In genomic region chr1:240465531-240465940, GRCh38 we compare ENCODE assay signal across 17 cellular contexts.
DNase-seq lines count a peak whose midpoint lies in the region; ATAC-seq, FAIRE-seq and TF ChIP-seq lines count a peak whose summit lies in the region.
"Had no signal": no experiment of that assay in that cellular context is flagged by ENCODE, and none has a peak within 500 bp of the region (broad histone marks: within the 10 kb centered on the region; RNA-seq: fewer than 3 reads in every experiment).

No MANE protein-coding gene starts in this region.

- H3K27me3 ChIP-seq in cardiac muscle cell = no peaks in the 10 kb centered on the region
- no peaks in the 10 kb centered on the region for H3K27me3 ChIP-seq in GM12878 (replicated peaks in 1 of 2; ENCODE audit: control insufficient read depth in 2 of 2, insufficient read depth in 2 of 2, low read length in 1 of 2)
- no peaks in the 10 kb centered on the region for H3K27me3 ChIP-seq in mesendoderm (ENCODE audit: insufficient read depth, low read length, poor library complexity)
- H3K27me3 ChIP-seq: gastrocnemius medialis, upper lobe of right lung had no signal

- no peak overlapping the region for H2BK15ac ChIP-seq in mesendoderm (replicated peaks; ENCODE audit: low read depth)

- no TSS peak for BruUV-seq in GM12878 (replicated peaks; lab: Mats Ljungman, UMichigan)

- no peak for ATAC-seq in left cardiac atrium
- peak; percentile 43 for ATAC-seq in GM12878
- ATAC-seq in HG03457 (IDR thresholded peaks at IDR 0.05; ENCODE audit: unreplicated experiment) = no peak
- ATAC-seq: gastrocnemius medialis; left colon; naive thymus-derived CD8-positive, alpha-beta T cell; upper lobe of right lung had no signal

- no peak for FAIRE-seq in GM12878 (lab: Jason Lieb, UNC)
- no peak for FAIRE-seq in urothelium cell line (lab: Jason Lieb, UNC)

- peaks cover 23% of the 10 kb centered on the region for H3K4me1 ChIP-seq in cardiac muscle cell (ENCODE audit: low read depth)
- no peaks in the 10 kb centered on the region for H3K4me1 ChIP-seq in GM12878 (ENCODE audit: control insufficient read depth, insufficient read depth, low read length)
- H3K4me1 ChIP-seq in mesendoderm (ENCODE audit: control insufficient read depth, low read depth, low read length) = peaks cover 6% of the 10 kb centered on the region
- H3K4me1 ChIP-seq: gastrocnemius medialis, upper lobe of right lung had no signal

- CTCF ChIA-PET in GM12878 (lab: Yijun Ruan, JAX) = interaction anchor here (0.9 to 3.0 kb wide), 3 partner anchors 8 to 141 kb away, joined by 3 to 10 read pairs (median 3); no protein-coding TSS in a partner anchor

- H3K4me2 ChIP-seq in GM12878 (ENCODE audit: control insufficient read depth, insufficient read depth) (no peak overlapping the region), mesendoderm (ENCODE audit: low read length) (no peak overlapping the region)

- H3K56ac ChIP-seq in mesendoderm (ENCODE audit: low read length) = no peak overlapping the region

- no peak for TF ChIP-seq POLR2A in GM12878 (IDR thresholded peaks at IDR 0.05; ENCODE audit: low read depth, low read length)

- H2BK5ac ChIP-seq in mesendoderm (ENCODE audit: low read length) = no peak overlapping the region

- TF ChIP-seq EP300 in GM12878 (IDR thresholded peaks at IDR 0.05; ENCODE audit: borderline replicate concordance in 1 of 2, control insufficient read depth in 1 of 2, low read depth in 2 of 2, low read length in 2 of 2) = no peak

- no peaks in the 10 kb centered on the region for H3K79me1 ChIP-seq in mesendoderm (ENCODE audit: low read length)

- SMC1A ChIA-PET in GM12878 (lab: Charles Lee; ENCODE audit: uncharacterized antibody, unreplicated experiment) = interaction anchor here (0.8 to 3.6 kb wide), 9 partner anchors 9 to 143 kb away, joined by 3 to 20 read pairs (median 4); no protein-coding TSS in a partner anchor

- intact Hi-C loops in left cardiac atrium (cut with DNase I) = no loop called here
- intact Hi-C loops in GM12878 (cut with micrococcal nuclease; ENCODE audit: unreplicated experiment) = no loop called here

- POLR2A ChIA-PET in GM12878 (lab: Charles Lee) = interaction anchor here (0.7 kb wide), 1 partner anchor 33 kb away, joined by 3 read pairs; no protein-coding TSS in a partner anchor

- H3K79me2 ChIP-seq in GM12878 (ENCODE audit: control insufficient read depth, insufficient read depth, low read length) (no peaks in the 10 kb centered on the region), mesendoderm (ENCODE audit: control insufficient read depth, insufficient read depth, low read length) (no peaks in the 10 kb centered on the region)

- H3K9ac ChIP-seq in GM12878 (ENCODE audit: control insufficient read depth, insufficient read depth, low read length) = no peak overlapping the region
- H3K9ac ChIP-seq in mesendoderm (ENCODE audit: low read length) = no peak overlapping the region

- H4K8ac ChIP-seq in mesendoderm (ENCODE audit: low read depth, low read length) = no peak overlapping the region

- H3K27ac ChIP-seq in cardiac muscle cell (peak overlapping the region; percentile 38), GM12878 (ENCODE audit: control insufficient read depth, insufficient read depth) (no peak overlapping the region), mesendoderm (ENCODE audit: low read depth, low read length) (no peak overlapping the region)
- H3K27ac ChIP-seq: gastrocnemius medialis, upper lobe of right lung had no signal

- in situ Hi-C loops in GM12878 (cut with MboI) = no loop called here

- H2AFZ ChIP-seq in GM12878 (ENCODE audit: control insufficient read depth, low read depth, low read length) = no peak overlapping the region

- no peak for TF ChIP-seq RAD21 in GM12878 (IDR thresholded peaks at IDR 0.05; ENCODE audit: insufficient read depth, low read depth, low read length)

- no peaks in the 10 kb centered on the region for H3K9me3 ChIP-seq in cardiac muscle cell (ENCODE audit: low read depth)
- no peaks in the 10 kb centered on the region for H3K9me3 ChIP-seq in GM12878 (replicated peaks; ENCODE audit: control insufficient read depth, insufficient read depth, low read length)
- H3K9me3 ChIP-seq: gastrocnemius medialis, upper lobe of right lung had no signal

- no peak overlapping the region for H2BK120ac ChIP-seq in mesendoderm (ENCODE audit: low read depth, low read length)

- peak overlapping the region; percentile 16 for H3K4ac ChIP-seq in mesendoderm (ENCODE audit: low read depth, low read length)

- 19% methylated on average over 6 of the region's 6 CpGs for WGBS in GM12878 (ENCODE audit: insufficient coverage, insufficient replicate concordance, low lambda C conversion rate, missing lambda C conversion rate)
- no CpG with 5 or more reads among the region's 6 CpGs for WGBS in mesendoderm (ENCODE audit: extremely low coverage, insufficient coverage, low lambda C conversion rate)

- no peaks in the 10 kb centered on the region for H4K20me1 ChIP-seq in GM12878 (ENCODE audit: control insufficient read depth, insufficient read depth)

- no peak overlapping the region for H4K5ac ChIP-seq in mesendoderm (ENCODE audit: low read length)

- TF ChIP-seq CTCF in cardiac muscle cell (IDR thresholded peaks at IDR 0.05; ENCODE audit: low read depth, low read length) = no peak
- TF ChIP-seq CTCF in GM12878 (IDR thresholded peaks at IDR 0.05 in 2 of 3, conservative IDR thresholded peaks at IDR 0.05 in 1 of 3; ENCODE audit: control insufficient read depth in 2 of 3, extremely low read depth in 1 of 3, insufficient read depth in 1 of 3, low read depth in 3 of 3, low read length in 3 of 3) = no peak

- H3K36me3 ChIP-seq in cardiac muscle cell = no peaks in the 10 kb centered on the region
- H3K36me3 ChIP-seq in GM12878 (ENCODE audit: control insufficient read depth in 2 of 2, insufficient read depth in 2 of 2, low read length in 1 of 2) = no peaks in the 10 kb centered on the region
- H3K36me3 ChIP-seq in mesendoderm (ENCODE audit: control insufficient read depth, insufficient read depth, low read length) = no peaks in the 10 kb centered on the region
- H3K36me3 ChIP-seq: gastrocnemius medialis, upper lobe of right lung had no signal

- H3K4me3 ChIP-seq in cardiac muscle cell (no peak overlapping the region), GM12878 (no peak overlapping the region), mesendoderm (ENCODE audit: low read length) (no peak overlapping the region)
- H3K4me3 ChIP-seq: gastrocnemius medialis, upper lobe of right lung had no signal

- H3K23ac ChIP-seq in mesendoderm (ENCODE audit: low read length) = no peak overlapping the region

- H2AK5ac ChIP-seq in mesendoderm (ENCODE audit: low read length) = no peak overlapping the region

- RAD21 ChIA-PET in GM12878 (lab: Charles Lee; ENCODE audit: unreplicated experiment) = interaction anchor here (0.6 to 3.7 kb wide), 5 partner anchors 8 to 141 kb away, joined by 3 to 16 read pairs (median 4); no protein-coding TSS in a partner anchor

- DNase-seq in cardiac muscle cell (ENCODE audit: low read depth in 1 of 2, low spot score in 1 of 2) = peak; percentile 23 to 51
- no peak for DNase-seq in left cardiac atrium
- no peak for DNase-seq in GM12878 (ENCODE audit: low read depth, low spot score)
- DNase-seq in mesendoderm = peak; percentile 92
- DNase-seq in urothelium cell line (ENCODE audit: low spot score) = peak; percentile 13
- DNase-seq in NCI-H2107 (lab: John Stamatoyannopoulos, UW) = no peak
- DNase-seq in HPDE6-E6E7 (ENCODE audit: extremely low spot score) = no peak
- DNase-seq: activated B cell treated with CpG ODN at 0.5 μM for 24 hours; activated T-cell treated with anti-CD3 and anti-CD28 coated beads for 4 hours; amygdala; effector CD8-positive, alpha-beta T cell; gastrocnemius medialis; left colon; naive thymus-derived CD8-positive, alpha-beta T cell; NCI-H2171 treated with DMSO at 0.1 percent for 48 hours; upper lobe of right lung had no signal

- no peak overlapping the region for H3K18ac ChIP-seq in mesendoderm (ENCODE audit: low read length)

TF ChIP-seq in GM12878, 131 proteins besides CTCF, POLR2A, EP300 and RAD21:
- TF ChIP-seq IKZF1 (conservative IDR thresholded peaks at IDR 0.05) (peak; percentile 36; the same call in 1 of the 2 replicates), PAX5 (IDR thresholded peaks at IDR 0.05; ENCODE audit: borderline replicate concordance, low read depth, low read length) (no peak), TBL1XR1 (IDR thresholded peaks at IDR 0.05; ENCODE audit: low read depth, low read length) (no peak)

Comparison
In these comparisons a context has a peak if more than half of its experiments do, and no peak if none do; other contexts are left out.
1. DNase-seq: peak in cardiac muscle cell (2 of 2), mesendoderm (single experiment) and urothelium cell line (single experiment); none in left cardiac atrium (single experiment), GM12878 (single experiment), NCI-H2107 (single experiment) and HPDE6-E6E7 (single experiment).